In genomic region chr10:7756360-7756992, GRCh38 we compare ENCODE assay signal across 1 cellular context.
TF ChIP-seq lines count a peak whose summit lies in the region.

No MANE protein-coding gene starts in this region.

TF ChIP-seq in SK-N-SH treated with all-trans-retinoic acid at 6 μM for 48 hours, 23 proteins besides CTCF, POLR2A, EP300 and RAD21 (continued from another document):
- no peak for TF ChIP-seq GLIS3 (CRISPR knock-in tag; IDR thresholded peaks at IDR 0.05)
- TF ChIP-seq CREB5 (CRISPR knock-in tag; IDR thresholded peaks at IDR 0.05; ENCODE audit: low read depth), result no peak
- TF ChIP-seq TCF4 (CRISPR knock-in tag; IDR thresholded peaks at IDR 0.05; ENCODE audit: borderline replicate concordance), result no peak
- TF ChIP-seq ZC3H10 (CRISPR knock-in tag; IDR thresholded peaks at IDR 0.05), result no peak
- TF ChIP-seq PATZ1 (CRISPR knock-in tag; IDR thresholded peaks at IDR 0.05; ENCODE audit: borderline replicate concordance), result no peak
- TF ChIP-seq CSDC2 (CRISPR knock-in tag; IDR thresholded peaks at IDR 0.05), result no peak
- no peak for TF ChIP-seq ZFP3 (CRISPR knock-in tag; IDR thresholded peaks at IDR 0.05)
- no peak for TF ChIP-seq OSR1 (CRISPR knock-in tag; IDR thresholded peaks at IDR 0.05)
- no peak for TF ChIP-seq POU6F1 (CRISPR knock-in tag; IDR thresholded peaks at IDR 0.05; ENCODE audit: borderline replicate concordance, low read depth)
- TF ChIP-seq ZNF70 (CRISPR knock-in tag; IDR thresholded peaks at IDR 0.05), result no peak
- no peak for TF ChIP-seq CSRNP3 (CRISPR knock-in tag; IDR thresholded peaks at IDR 0.05)
- TF ChIP-seq ARNTL (CRISPR knock-in tag; IDR thresholded peaks at IDR 0.05; ENCODE audit: borderline replicate concordance, low read depth), result no peak
